Comparison of ENCODE assay signal across 1 cellular context in the genomic region with DNA sequence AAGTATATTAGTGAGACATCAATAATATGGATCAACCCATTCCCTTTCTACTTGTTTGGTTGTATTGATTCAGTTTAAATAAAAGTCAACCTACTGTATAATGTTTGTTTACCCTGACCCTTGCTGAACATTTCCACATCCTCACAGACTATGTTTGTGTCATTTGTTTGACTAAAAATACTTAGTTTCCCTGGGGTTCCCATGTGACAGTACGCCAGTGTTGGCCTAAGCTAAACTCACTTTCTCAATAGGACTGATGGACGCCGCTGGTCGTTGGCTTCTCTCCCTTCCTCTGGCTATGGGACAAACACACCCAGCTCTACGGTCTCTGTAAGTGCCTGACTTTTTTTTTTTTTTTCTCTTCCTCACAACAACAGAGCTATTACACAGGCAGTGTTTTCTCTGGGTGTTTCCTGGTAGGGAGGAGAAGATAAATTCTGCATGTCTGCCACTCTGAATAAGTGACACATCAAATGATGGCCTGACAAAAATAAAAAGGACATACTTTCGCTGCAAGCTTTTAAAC.
TF ChIP-seq lines count a peak whose summit lies in the region.

No MANE protein-coding gene starts in this region.

TF ChIP-seq in HepG2, 621 proteins besides CTCF, POLR2A, EP300 and RAD21 (continued from another document and continues in another):
- TF ChIP-seq, protein P1, sequence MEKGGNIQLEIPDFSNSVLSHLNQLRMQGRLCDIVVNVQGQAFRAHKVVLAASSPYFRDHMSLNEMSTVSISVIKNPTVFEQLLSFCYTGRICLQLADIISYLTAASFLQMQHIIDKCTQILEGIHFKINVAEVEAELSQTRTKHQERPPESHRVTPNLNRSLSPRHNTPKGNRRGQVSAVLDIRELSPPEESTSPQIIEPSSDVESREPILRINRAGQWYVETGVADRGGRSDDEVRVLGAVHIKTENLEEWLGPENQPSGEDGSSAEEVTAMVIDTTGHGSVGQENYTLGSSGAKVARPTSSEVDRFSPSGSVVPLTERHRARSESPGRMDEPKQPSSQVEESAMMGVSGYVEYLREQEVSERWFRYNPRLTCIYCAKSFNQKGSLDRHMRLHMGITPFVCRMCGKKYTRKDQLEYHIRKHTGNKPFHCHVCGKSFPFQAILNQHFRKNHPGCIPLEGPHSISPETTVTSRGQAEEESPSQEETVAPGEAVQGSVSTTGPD (CRISPR knock-in tag; IDR thresholded peaks at IDR 0.05): no peak
- TF ChIP-seq KLF13 (CRISPR knock-in tag; IDR thresholded peaks at IDR 0.05) (no peak), ZNF207 (IDR thresholded peaks at IDR 0.05; ENCODE audit: borderline replicate concordance) (no peak), ESRRA (CRISPR knock-in tag; IDR thresholded peaks at IDR 0.05; ENCODE audit: low read depth) (no peak), ZSCAN12 (CRISPR knock-in tag; IDR thresholded peaks at IDR 0.05) (no peak), GATAD2A (CRISPR knock-in tag; IDR thresholded peaks at IDR 0.05) (peak; percentile 84), SMAD9 (CRISPR knock-in tag; IDR thresholded peaks at IDR 0.05) (no peak), POLR2G (IDR thresholded peaks at IDR 0.05; ENCODE audit: low read depth, low read length) (no peak), ZBTB7B (CRISPR knock-in tag; IDR thresholded peaks at IDR 0.05) (no peak), ZKSCAN8 (CRISPR knock-in tag; IDR thresholded peaks at IDR 0.05; ENCODE audit: borderline replicate concordance) (peak; percentile 59; the same call in 1 of the 2 replicates), ZBTB21 (CRISPR knock-in tag; IDR thresholded peaks at IDR 0.05) (no peak), PTBP1 (IDR thresholded peaks at IDR 0.05; ENCODE audit: low read depth, low read length, poor library complexity, severe bottlenecking) (no peak), ZNF367 (CRISPR knock-in tag; IDR thresholded peaks at IDR 0.05; ENCODE audit: borderline replicate concordance) (no peak), ZMAT3 (CRISPR knock-in tag; conservative IDR thresholded peaks at IDR 0.05) (no peak), ZNF331 (CRISPR knock-in tag; IDR thresholded peaks at IDR 0.05) (peak; percentile 10; the same call in 1 of the 2 replicates), KAT8 (CRISPR knock-in tag; IDR thresholded peaks at IDR 0.05) (peak; percentile 57; the same call in 1 of the 2 replicates), RCOR2 (CRISPR knock-in tag; IDR thresholded peaks at IDR 0.05) (no peak), GRHL1 (CRISPR knock-in tag; conservative IDR thresholded peaks at IDR 0.05) (no peak), SIN3B (IDR thresholded peaks at IDR 0.05; ENCODE audit: low read length) (no peak), STAT5B (CRISPR knock-in tag; IDR thresholded peaks at IDR 0.05) (no peak), ZNF543 (CRISPR knock-in tag; IDR thresholded peaks at IDR 0.05) (no peak), MXI1 (IDR thresholded peaks at IDR 0.05; ENCODE audit: borderline replicate concordance, low read depth, low read length) (peak; percentile 49; the same call in 1 of the 3 replicates), IRX3 (CRISPR knock-in tag; IDR thresholded peaks at IDR 0.05; ENCODE audit: borderline replicate concordance, low read depth) (no peak), GMEB1 (CRISPR knock-in tag; IDR thresholded peaks at IDR 0.05; ENCODE audit: borderline replicate concordance) (no peak)
- TF ChIP-seq, protein P2, sequence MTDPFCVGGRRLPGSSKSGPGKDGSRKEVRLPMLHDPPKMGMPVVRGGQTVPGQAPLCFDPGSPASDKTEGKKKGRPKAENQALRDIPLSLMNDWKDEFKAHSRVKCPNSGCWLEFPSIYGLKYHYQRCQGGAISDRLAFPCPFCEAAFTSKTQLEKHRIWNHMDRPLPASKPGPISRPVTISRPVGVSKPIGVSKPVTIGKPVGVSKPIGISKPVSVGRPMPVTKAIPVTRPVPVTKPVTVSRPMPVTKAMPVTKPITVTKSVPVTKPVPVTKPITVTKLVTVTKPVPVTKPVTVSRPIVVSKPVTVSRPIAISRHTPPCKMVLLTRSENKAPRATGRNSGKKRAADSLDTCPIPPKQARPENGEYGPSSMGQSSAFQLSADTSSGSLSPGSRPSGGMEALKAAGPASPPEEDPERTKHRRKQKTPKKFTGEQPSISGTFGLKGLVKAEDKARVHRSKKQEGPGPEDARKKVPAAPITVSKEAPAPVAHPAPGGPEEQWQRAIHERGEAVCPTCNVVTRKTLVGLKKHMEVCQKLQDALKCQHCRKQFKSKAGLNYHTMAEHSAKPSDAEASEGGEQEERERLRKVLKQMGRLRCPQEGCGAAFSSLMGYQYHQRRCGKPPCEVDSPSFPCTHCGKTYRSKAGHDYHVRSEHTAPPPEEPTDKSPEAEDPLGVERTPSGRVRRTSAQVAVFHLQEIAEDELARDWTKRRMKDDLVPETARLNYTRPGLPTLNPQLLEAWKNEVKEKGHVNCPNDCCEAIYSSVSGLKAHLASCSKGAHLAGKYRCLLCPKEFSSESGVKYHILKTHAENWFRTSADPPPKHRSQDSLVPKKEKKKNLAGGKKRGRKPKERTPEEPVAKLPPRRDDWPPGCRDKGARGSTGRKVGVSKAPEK (CRISPR knock-in tag; IDR thresholded peaks at IDR 0.05; ENCODE audit: borderline replicate concordance): no peak
- TF ChIP-seq, protein P3, sequence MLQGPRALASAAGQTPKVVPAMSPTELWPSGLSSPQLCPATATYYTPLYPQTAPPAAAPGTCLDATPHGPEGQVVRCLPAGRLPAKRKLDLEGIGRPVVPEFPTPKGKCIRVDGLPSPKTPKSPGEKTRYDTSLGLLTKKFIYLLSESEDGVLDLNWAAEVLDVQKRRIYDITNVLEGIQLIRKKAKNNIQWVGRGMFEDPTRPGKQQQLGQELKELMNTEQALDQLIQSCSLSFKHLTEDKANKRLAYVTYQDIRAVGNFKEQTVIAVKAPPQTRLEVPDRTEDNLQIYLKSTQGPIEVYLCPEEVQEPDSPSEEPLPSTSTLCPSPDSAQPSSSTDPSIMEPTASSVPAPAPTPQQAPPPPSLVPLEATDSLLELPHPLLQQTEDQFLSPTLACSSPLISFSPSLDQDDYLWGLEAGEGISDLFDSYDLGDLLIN (CRISPR knock-in tag; IDR thresholded peaks at IDR 0.05; ENCODE audit: borderline replicate concordance): no peak
- TF ChIP-seq, protein P4, sequence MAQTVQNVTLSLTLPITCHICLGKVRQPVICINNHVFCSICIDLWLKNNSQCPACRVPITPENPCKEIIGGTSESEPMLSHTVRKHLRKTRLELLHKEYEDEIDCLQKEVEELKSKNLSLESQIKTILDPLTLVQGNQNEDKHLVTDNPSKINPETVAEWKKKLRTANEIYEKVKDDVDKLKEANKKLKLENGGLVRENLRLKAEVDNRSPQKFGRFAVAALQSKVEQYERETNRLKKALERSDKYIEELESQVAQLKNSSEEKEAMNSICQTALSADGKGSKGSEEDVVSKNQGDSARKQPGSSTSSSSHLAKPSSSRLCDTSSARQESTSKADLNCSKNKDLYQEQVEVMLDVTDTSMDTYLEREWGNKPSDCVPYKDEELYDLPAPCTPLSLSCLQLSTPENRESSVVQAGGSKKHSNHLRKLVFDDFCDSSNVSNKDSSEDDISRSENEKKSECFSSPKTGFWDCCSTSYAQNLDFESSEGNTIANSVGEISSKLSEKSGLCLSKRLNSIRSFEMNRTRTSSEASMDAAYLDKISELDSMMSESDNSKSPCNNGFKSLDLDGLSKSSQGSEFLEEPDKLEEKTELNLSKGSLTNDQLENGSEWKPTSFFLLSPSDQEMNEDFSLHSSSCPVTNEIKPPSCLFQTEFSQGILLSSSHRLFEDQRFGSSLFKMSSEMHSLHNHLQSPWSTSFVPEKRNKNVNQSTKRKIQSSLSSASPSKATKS (CRISPR knock-in tag; IDR thresholded peaks at IDR 0.05): no peak
- TF ChIP-seq, protein P5, sequence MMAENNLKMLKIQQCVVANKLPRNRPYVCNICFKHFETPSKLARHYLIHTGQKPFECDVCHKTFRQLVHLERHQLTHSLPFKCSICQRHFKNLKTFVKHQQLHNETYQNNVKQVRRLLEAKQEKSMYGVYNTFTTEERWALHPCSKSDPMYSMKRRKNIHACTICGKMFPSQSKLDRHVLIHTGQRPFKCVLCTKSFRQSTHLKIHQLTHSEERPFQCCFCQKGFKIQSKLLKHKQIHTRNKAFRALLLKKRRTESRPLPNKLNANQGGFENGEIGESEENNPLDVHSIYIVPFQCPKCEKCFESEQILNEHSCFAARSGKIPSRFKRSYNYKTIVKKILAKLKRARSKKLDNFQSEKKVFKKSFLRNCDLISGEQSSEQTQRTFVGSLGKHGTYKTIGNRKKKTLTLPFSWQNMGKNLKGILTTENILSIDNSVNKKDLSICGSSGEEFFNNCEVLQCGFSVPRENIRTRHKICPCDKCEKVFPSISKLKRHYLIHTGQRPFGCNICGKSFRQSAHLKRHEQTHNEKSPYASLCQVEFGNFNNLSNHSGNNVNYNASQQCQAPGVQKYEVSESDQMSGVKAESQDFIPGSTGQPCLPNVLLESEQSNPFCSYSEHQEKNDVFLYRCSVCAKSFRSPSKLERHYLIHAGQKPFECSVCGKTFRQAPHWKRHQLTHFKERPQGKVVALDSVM (CRISPR knock-in tag; IDR thresholded peaks at IDR 0.05): no peak
- TF ChIP-seq, protein P6, sequence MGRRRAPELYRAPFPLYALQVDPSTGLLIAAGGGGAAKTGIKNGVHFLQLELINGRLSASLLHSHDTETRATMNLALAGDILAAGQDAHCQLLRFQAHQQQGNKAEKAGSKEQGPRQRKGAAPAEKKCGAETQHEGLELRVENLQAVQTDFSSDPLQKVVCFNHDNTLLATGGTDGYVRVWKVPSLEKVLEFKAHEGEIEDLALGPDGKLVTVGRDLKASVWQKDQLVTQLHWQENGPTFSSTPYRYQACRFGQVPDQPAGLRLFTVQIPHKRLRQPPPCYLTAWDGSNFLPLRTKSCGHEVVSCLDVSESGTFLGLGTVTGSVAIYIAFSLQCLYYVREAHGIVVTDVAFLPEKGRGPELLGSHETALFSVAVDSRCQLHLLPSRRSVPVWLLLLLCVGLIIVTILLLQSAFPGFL (CRISPR knock-in tag; IDR thresholded peaks at IDR 0.05): no peak
- TF ChIP-seq, protein P7, sequence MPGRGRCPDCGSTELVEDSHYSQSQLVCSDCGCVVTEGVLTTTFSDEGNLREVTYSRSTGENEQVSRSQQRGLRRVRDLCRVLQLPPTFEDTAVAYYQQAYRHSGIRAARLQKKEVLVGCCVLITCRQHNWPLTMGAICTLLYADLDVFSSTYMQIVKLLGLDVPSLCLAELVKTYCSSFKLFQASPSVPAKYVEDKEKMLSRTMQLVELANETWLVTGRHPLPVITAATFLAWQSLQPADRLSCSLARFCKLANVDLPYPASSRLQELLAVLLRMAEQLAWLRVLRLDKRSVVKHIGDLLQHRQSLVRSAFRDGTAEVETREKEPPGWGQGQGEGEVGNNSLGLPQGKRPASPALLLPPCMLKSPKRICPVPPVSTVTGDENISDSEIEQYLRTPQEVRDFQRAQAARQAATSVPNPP (CRISPR knock-in tag; IDR thresholded peaks at IDR 0.05): no peak
- TF ChIP-seq, protein P8, sequence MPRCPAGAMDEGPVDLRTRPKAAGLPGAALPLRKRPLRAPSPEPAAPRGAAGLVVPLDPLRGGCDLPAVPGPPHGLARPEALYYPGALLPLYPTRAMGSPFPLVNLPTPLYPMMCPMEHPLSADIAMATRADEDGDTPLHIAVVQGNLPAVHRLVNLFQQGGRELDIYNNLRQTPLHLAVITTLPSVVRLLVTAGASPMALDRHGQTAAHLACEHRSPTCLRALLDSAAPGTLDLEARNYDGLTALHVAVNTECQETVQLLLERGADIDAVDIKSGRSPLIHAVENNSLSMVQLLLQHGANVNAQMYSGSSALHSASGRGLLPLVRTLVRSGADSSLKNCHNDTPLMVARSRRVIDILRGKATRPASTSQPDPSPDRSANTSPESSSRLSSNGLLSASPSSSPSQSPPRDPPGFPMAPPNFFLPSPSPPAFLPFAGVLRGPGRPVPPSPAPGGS (CRISPR knock-in tag; IDR thresholded peaks at IDR 0.05): no peak
- TF ChIP-seq, protein P9, sequence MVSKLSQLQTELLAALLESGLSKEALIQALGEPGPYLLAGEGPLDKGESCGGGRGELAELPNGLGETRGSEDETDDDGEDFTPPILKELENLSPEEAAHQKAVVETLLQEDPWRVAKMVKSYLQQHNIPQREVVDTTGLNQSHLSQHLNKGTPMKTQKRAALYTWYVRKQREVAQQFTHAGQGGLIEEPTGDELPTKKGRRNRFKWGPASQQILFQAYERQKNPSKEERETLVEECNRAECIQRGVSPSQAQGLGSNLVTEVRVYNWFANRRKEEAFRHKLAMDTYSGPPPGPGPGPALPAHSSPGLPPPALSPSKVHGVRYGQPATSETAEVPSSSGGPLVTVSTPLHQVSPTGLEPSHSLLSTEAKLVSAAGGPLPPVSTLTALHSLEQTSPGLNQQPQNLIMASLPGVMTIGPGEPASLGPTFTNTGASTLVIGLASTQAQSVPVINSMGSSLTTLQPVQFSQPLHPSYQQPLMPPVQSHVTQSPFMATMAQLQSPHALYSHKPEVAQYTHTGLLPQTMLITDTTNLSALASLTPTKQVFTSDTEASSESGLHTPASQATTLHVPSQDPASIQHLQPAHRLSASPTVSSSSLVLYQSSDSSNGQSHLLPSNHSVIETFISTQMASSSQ (IDR thresholded peaks at IDR 0.05; ENCODE audit: low read depth): 0 out of 2 replicates have a peak, but pooled peaks have one; percentile 46
- TF ChIP-seq, protein P9 (CRISPR knock-in tag; IDR thresholded peaks at IDR 0.05; ENCODE audit: borderline replicate concordance): peak; percentile 46; the same call in 1 of the 2 replicates
